ENCODE assay signal across 15 cellular contexts in genomic region chr5:137115152-137115551, GRCh38.
"Had no signal": no experiment of that assay in that cellular context is flagged by ENCODE, and none has a peak within 500 bp of the region (broad histone marks: within the 10 kb centered on the region; RNA-seq: fewer than 3 reads in every experiment).

No MANE protein-coding gene starts in this region.

- H3K27ac ChIP-seq: ascending aorta, left lung, suprapubic skin, WERI-Rb-1 had no signal

- ATAC-seq: activated CD8-positive, alpha-beta T cell treated with anti-CD3 and anti-CD28 coated beads, Interleukin-2, amount 10 ng/mL, durations not matched to agents 7 days and 5 days; activated naive CD8-positive, alpha-beta T cell treated with anti-CD3 and anti-CD28 coated beads, Interleukin-2, amount 50 U/mL, for 24 hours; left lung; stimulated activated naive CD8-positive, alpha-beta T cell treated with anti-CD3 and anti-CD28 coated beads, Interleukin-15, Interleukin-2, amounts not matched to agents 100 U/mL and 50 U/mL, for 24 hours had no signal

- H3K4me1 ChIP-seq: ascending aorta, left lung, suprapubic skin had no signal

- H3K9me3 ChIP-seq: ascending aorta, left lung, suprapubic skin had no signal

- H3K27me3 ChIP-seq: ascending aorta, left lung, suprapubic skin had no signal

- DNase-seq: activated CD4-positive, alpha-beta T cell treated with anti-CD3 and anti-CD28 coated beads for 4 hours; activated CD8-positive, alpha-beta memory T cell treated with anti-CD3 and anti-CD28 coated beads, Interleukin-2, amount 50 U/mL, for 48 hours; activated CD8-positive, alpha-beta T cell treated with anti-CD3 and anti-CD28 coated beads, Interleukin-2, amount 10 ng/mL, durations not matched to agents 7 days and 5 days; activated naive CD4-positive, alpha-beta T cell; activated naive CD8-positive, alpha-beta T cell treated with anti-CD3 and anti-CD28 coated beads, Interleukin-2, amount 50 U/mL, for 24 hours; foreskin melanocyte; head of caudate nucleus; left lung; nephron progenitor cell; stimulated activated CD4-positive, alpha-beta T cell treated with anti-CD3 and anti-CD28 coated beads, Interleukin-2, amount 100 ng/mL, for 48 hours; stimulated activated CD8-positive, alpha-beta memory T cell treated with anti-CD3 and anti-CD28 coated beads, Interleukin-4, amount 100 ng/mL, for 48 hours; stimulated activated naive CD8-positive, alpha-beta T cell treated with anti-CD3 and anti-CD28 coated beads, Interleukin-15, Interleukin-2, amounts not matched to agents 100 U/mL and 50 U/mL, for 24 hours; WERI-Rb-1 had no signal

- H3K4me3 ChIP-seq: ascending aorta, left lung, suprapubic skin had no signal

- H3K36me3 ChIP-seq: ascending aorta, left lung, suprapubic skin, WERI-Rb-1 had no signal
